In genomic region chr1:184930232-184930631, GRCh38 we compare ENCODE assay signal across 1 cellular context.
TF ChIP-seq lines count a peak whose summit lies in the region.

No MANE protein-coding gene starts in this region.

TF ChIP-seq in GM12878, 131 proteins besides CTCF, POLR2A, EP300 and RAD21 (continued from another document):
- TF ChIP-seq E4F1 (IDR thresholded peaks at IDR 0.05; ENCODE audit: borderline replicate concordance, partially characterized antibody): no peak
- TF ChIP-seq IKZF2 (IDR thresholded peaks at IDR 0.05): no peak
- TF ChIP-seq POLR2AphosphoS5 (IDR thresholded peaks at IDR 0.05; ENCODE audit: low read length): no peak
- TF ChIP-seq LARP7 (IDR thresholded peaks at IDR 0.05): no peak
- no peak for TF ChIP-seq EED (IDR thresholded peaks at IDR 0.05; ENCODE audit: low read depth)
- no peak for TF ChIP-seq BCLAF1 (IDR thresholded peaks at IDR 0.05)
- no peak for TF ChIP-seq SIX5 (IDR thresholded peaks at IDR 0.05; ENCODE audit: low read depth, low read length, severe bottlenecking)
- TF ChIP-seq HDAC2 (IDR thresholded peaks at IDR 0.05): no peak
- no peak for TF ChIP-seq BHLHE40 (IDR thresholded peaks at IDR 0.05; ENCODE audit: borderline replicate concordance in 1 of 2, low read depth in 2 of 2, low read length in 1 of 2)
- no peak for TF ChIP-seq NR2F1 (conservative IDR thresholded peaks at IDR 0.05)
- TF ChIP-seq SMAD5 (IDR thresholded peaks at IDR 0.05; ENCODE audit: low read depth): no peak
- no peak for TF ChIP-seq KAT2A (conservative IDR thresholded peaks at IDR 0.05; ENCODE audit: control insufficient read depth, low read depth, low read length)
- no peak for TF ChIP-seq ZZZ3 (IDR thresholded peaks at IDR 0.05; ENCODE audit: control insufficient read depth, insufficient read length, low read depth)
- TF ChIP-seq SP1 (IDR thresholded peaks at IDR 0.05; ENCODE audit: low read depth, low read length): no peak
- no peak for TF ChIP-seq RCOR1 (conservative IDR thresholded peaks at IDR 0.05; ENCODE audit: low read depth, low read length)
- no peak for TF ChIP-seq EGR1 (IDR thresholded peaks at IDR 0.05; ENCODE audit: borderline replicate concordance in 1 of 2, low read depth in 2 of 2, low read length in 2 of 2)
